15 cellular contexts compared by ENCODE assay signal in genomic region chr9:133102190-133103021, GRCh38. TPM values are rescaled to one million over a fixed set of nuclear protein-coding genes. Genes with fewer than 3 reads are reported as not detected.
A peak's percentile ranks its signal among the peaks of the same experiment; 100 is the strongest.
DNase-seq lines count a peak whose midpoint lies in the region; ATAC-seq and TF ChIP-seq lines count a peak whose summit lies in the region.
"Had no signal": no experiment of that assay in that cellular context is flagged by ENCODE, and none has a peak within 500 bp of the region (broad histone marks: within the 10 kb centered on the region; RNA-seq: fewer than 3 reads in every experiment).

No MANE protein-coding gene starts in this region.

- intact Hi-C loops in ovary (cut with DNase I): loop anchor here in 3 of 4 donors (2.0 kb wide), 1 partner anchor 42 kb away; no protein-coding TSS in a partner anchor

- 91 to 94% (median 91%) methylated on average over 20 to 21 of the region's 21 CpGs for WGBS in ovary, 3 donors

- no peak for ATAC-seq in CD4-positive, CD25-positive, alpha-beta regulatory T cell (ENCODE audit: low read depth in 2 of 2)
- no peak for ATAC-seq in T-helper 17 cell
- ATAC-seq in activated naive CD8-positive, alpha-beta T cell treated with anti-CD3 and anti-CD28 coated beads, Interleukin-2, amount 50 U/mL, for 24 hours: no peak

- peak overlapping the region; percentile 29 to 89 (median 66) for H3K27ac Mint-ChIP-seq in CD4-positive, CD25-positive, alpha-beta regulatory T cell
- H3K27ac Mint-ChIP-seq in T-helper 17 cell (peak overlapping the region; percentile 95), immature natural killer cell (peak overlapping the region in 4 of 6 donors; percentile 76 to 88 (median 84))
- no peak overlapping the region for H3K27ac Mint-ChIP-seq in activated naive CD8-positive, alpha-beta T cell treated with anti-CD3 and anti-CD28 coated beads, Interleukin-2, amount 50 U/mL, for 24 hours

- H3K9me3 ChIP-seq in CD4-positive, CD25-positive, alpha-beta regulatory T cell (ENCODE audit: control insufficient read depth in 2 of 2, low read length in 2 of 2): peaks cover 0 to 1% of the 10 kb centered on the region in 2 experiments
- no peaks in the 10 kb centered on the region for H3K9me3 ChIP-seq in T-helper 17 cell (ENCODE audit: control insufficient read depth, low read length, poor library complexity, severe bottlenecking)
- H3K9me3 ChIP-seq in ovary: no peaks in the 10 kb centered on the region
- H3K9me3 ChIP-seq: testis had no signal

- TF ChIP-seq CTCF in ovary (IDR thresholded peaks at IDR 0.05): no peak

- H3K27me3 ChIP-seq in CD4-positive, CD25-positive, alpha-beta regulatory T cell (ENCODE audit: control insufficient read depth, insufficient read depth, low read length): no peaks in the 10 kb centered on the region
- H3K27me3 ChIP-seq in ovary: no peaks in the 10 kb centered on the region
- H3K27me3 ChIP-seq: testis had no signal

- H3K27me3 Mint-ChIP-seq in CD4-positive, CD25-positive, alpha-beta regulatory T cell: no peaks in the 10 kb centered on the region
- no peaks in the 10 kb centered on the region for H3K27me3 Mint-ChIP-seq in T-helper 17 cell
- H3K27me3 Mint-ChIP-seq in immature natural killer cell (ENCODE audit: low read depth in 3 of 3): peaks cover 2% of the 10 kb centered on the region in 3 donors
- no peaks in the 10 kb centered on the region for H3K27me3 Mint-ChIP-seq in activated naive CD8-positive, alpha-beta T cell treated with anti-CD3 and anti-CD28 coated beads, Interleukin-2, amount 50 U/mL, for 24 hours
- H3K27me3 Mint-ChIP-seq: activated CD4-positive, alpha-beta T cell treated with anti-CD3 and anti-CD28 coated beads, Interleukin-2, amount 10 ng/mL, durations not matched to agents 7 days and 5 days; CD8-positive, alpha-beta memory T cell; T-cell had no signal

- peaks cover 39% of the 10 kb centered on the region for H3K36me3 Mint-ChIP-seq in CD4-positive, CD25-positive, alpha-beta regulatory T cell
- H3K36me3 Mint-ChIP-seq in T-helper 17 cell (ENCODE audit: low read depth) (peaks cover 19% of the 10 kb centered on the region), immature natural killer cell (peaks cover 19 to 34% (median 22%) of the 10 kb centered on the region in 3 donors)
- peaks cover 36% of the 10 kb centered on the region for H3K36me3 Mint-ChIP-seq in activated naive CD8-positive, alpha-beta T cell treated with anti-CD3 and anti-CD28 coated beads, Interleukin-2, amount 50 U/mL, for 24 hours (ENCODE audit: low read depth)

- DNase-seq in CD4-positive, CD25-positive, alpha-beta regulatory T cell: no peak
- DNase-seq in T-helper 17 cell: peak in 2 of 3 donors; percentile 3 to 7
- DNase-seq in immature natural killer cell: no peak
- DNase-seq in ovary: peak in 3 of 5 donors; percentile 9 to 37 (median 17)
- no peak for DNase-seq in activated naive CD8-positive, alpha-beta T cell treated with anti-CD3 and anti-CD28 coated beads, Interleukin-2, amount 50 U/mL, for 24 hours
- DNase-seq in NCI-H2227 (lab: John Stamatoyannopoulos, UW; ENCODE audit: unreplicated experiment): no peak
- DNase-seq in activated CD4-positive, alpha-beta T cell treated with anti-CD3 and anti-CD28 coated beads, Interleukin-2, amount 50 U/mL, for 1 hour: no peak
- no peak for DNase-seq in stimulated activated CD4-positive, alpha-beta T cell treated with anti-CD3 and anti-CD28 coated beads, Interleukin-12 subunit alpha, Interleukin-12 subunit beta, amount 100 ng/mL, for 4 hours
- DNase-seq: NCI-H2171 treated with DMSO at 0.1 percent for 48 hours had no signal

- H3K27ac ChIP-seq in CD4-positive, CD25-positive, alpha-beta regulatory T cell (ENCODE audit: insufficient read depth, low read length, poor library complexity, severe bottlenecking): no peak overlapping the region
- H3K27ac ChIP-seq in ovary: no peak overlapping the region
- H3K27ac ChIP-seq: testis had no signal

- H3K9me3 Mint-ChIP-seq in CD4-positive, CD25-positive, alpha-beta regulatory T cell: peaks cover 0 to 4% (median 0%) of the 10 kb centered on the region in 7 donors
- H3K9me3 Mint-ChIP-seq in immature natural killer cell: peaks cover 0 to 2% (median 0%) of the 10 kb centered on the region in 6 donors
- no peaks in the 10 kb centered on the region for H3K9me3 Mint-ChIP-seq in activated naive CD8-positive, alpha-beta T cell treated with anti-CD3 and anti-CD28 coated beads, Interleukin-2, amount 50 U/mL, for 24 hours
- H3K9me3 Mint-ChIP-seq: activated CD4-positive, alpha-beta T cell treated with anti-CD3 and anti-CD28 coated beads, Interleukin-2, amount 10 ng/mL, durations not matched to agents 7 days and 5 days; activated naive CD4-positive, alpha-beta T cell treated with anti-CD3 and anti-CD28 coated beads for 36 hours; T-cell had no signal

- TF ChIP-seq EP300 in ovary (IDR thresholded peaks at IDR 0.05): no peak

- no peaks in the 10 kb centered on the region for H3K4me1 Mint-ChIP-seq in CD4-positive, CD25-positive, alpha-beta regulatory T cell
- peaks cover 10% of the 10 kb centered on the region for H3K4me1 Mint-ChIP-seq in T-helper 17 cell
- H3K4me1 Mint-ChIP-seq in immature natural killer cell: peaks cover 0 to 2% of the 10 kb centered on the region in 2 donors
- no peaks in the 10 kb centered on the region for H3K4me1 Mint-ChIP-seq in activated naive CD8-positive, alpha-beta T cell treated with anti-CD3 and anti-CD28 coated beads, Interleukin-2, amount 50 U/mL, for 24 hours

- TF ChIP-seq POLR2A in ovary (IDR thresholded peaks at IDR 0.05): no peak

- H3K4me3 ChIP-seq in CD4-positive, CD25-positive, alpha-beta regulatory T cell (ENCODE audit: low read depth, low read length): no peak overlapping the region
- no peak overlapping the region for H3K4me3 ChIP-seq in ovary
- H3K4me3 ChIP-seq: testis had no signal

- H3K4me1 ChIP-seq in CD4-positive, CD25-positive, alpha-beta regulatory T cell (ENCODE audit: control insufficient read depth, insufficient read depth, low read length, poor library complexity, severe bottlenecking): no peaks in the 10 kb centered on the region
- H3K4me1 ChIP-seq in ovary (ENCODE audit: insufficient read depth): no peaks in the 10 kb centered on the region
- H3K4me1 ChIP-seq: testis had no signal

- H3K36me3 ChIP-seq in CD4-positive, CD25-positive, alpha-beta regulatory T cell (ENCODE audit: control insufficient read depth, insufficient read depth, low read length): peaks cover 92% of the 10 kb centered on the region
- no peaks in the 10 kb centered on the region for H3K36me3 ChIP-seq in ovary

- no peak overlapping the region for H3K4me3 Mint-ChIP-seq in CD4-positive, CD25-positive, alpha-beta regulatory T cell
- H3K4me3 Mint-ChIP-seq in T-helper 17 cell (peak overlapping the region; percentile 56), immature natural killer cell (no peak overlapping the region)
- H3K4me3 Mint-ChIP-seq in activated naive CD8-positive, alpha-beta T cell treated with anti-CD3 and anti-CD28 coated beads, Interleukin-2, amount 50 U/mL, for 24 hours: no peak overlapping the region
- H3K4me3 Mint-ChIP-seq: activated CD4-positive, alpha-beta T cell treated with anti-CD3 and anti-CD28 coated beads, Interleukin-2, amount 10 ng/mL, durations not matched to agents 7 days and 5 days; activated naive CD4-positive, alpha-beta T cell treated with anti-CD3 and anti-CD28 coated beads for 36 hours; CD8-positive, alpha-beta memory T cell; T-cell had no signal

RNA-seq across cellular contexts. Expression of gene RALGDS, which starts 18.6 kb away (rescaled TPM):
- total RNA-seq in CD4-positive, CD25-positive, alpha-beta regulatory T cell: 228 TPM
- polyA plus RNA-seq in CD4-positive, CD25-positive, alpha-beta regulatory T cell: 10 to 100 TPM; 34.6 to 64.2 (median 49.2) TPM
- 100 to 1,000 TPM; 150 to 236 TPM for total RNA-seq in T-helper 17 cell
- 10 to 100 TPM; 31.2 to 68.8 (median 31.6) TPM for polyA plus RNA-seq in immature natural killer cell
- 100 to 1,000 TPM in 1 of 7 donors, 10 to 100 TPM in 6; 26.6 to 139 (median 48.8) TPM for total RNA-seq in ovary
- 10 to 100 TPM; 26.2 to 55.4 TPM for polyA plus RNA-seq in ovary

RNA-seq across cellular contexts. Expression of gene CEL, which starts 40.6 kb away (rescaled TPM):
- total RNA-seq in CD4-positive, CD25-positive, alpha-beta regulatory T cell: 0.37 TPM
- polyA plus RNA-seq in CD4-positive, CD25-positive, alpha-beta regulatory T cell: not detected
- total RNA-seq in T-helper 17 cell (under 1 TPM in 1 of 2 donors, not detected in 1; 0.42 TPM), ovary (10 to 100 TPM in 1 of 7 donors, 1 to 10 TPM in 6; 1.8 to 13.6 (median 2.9) TPM)
- polyA plus RNA-seq in immature natural killer cell (not detected), ovary (1 to 10 TPM; 1.3 TPM)
- total RNA-seq: occipital lobe had no signal
- polyA plus RNA-seq: CD8-positive, alpha-beta memory T cell had no signal

Comparison
In these comparisons a context has a peak if more than half of its experiments do, and no peak if none do; other contexts are left out.
1. DNase-seq: peak in T-helper 17 cell (2 of 3) and ovary (3 of 5); none in CD4-positive, CD25-positive, alpha-beta regulatory T cell (0 of 3), immature natural killer cell (0 of 3), activated naive CD8-positive, alpha-beta T cell treated with anti-CD3 and anti-CD28 coated beads, Interleukin-2, amount 50 U/mL, for 24 hours (single experiment), NCI-H2227 (single experiment), activated CD4-positive, alpha-beta T cell treated with anti-CD3 and anti-CD28 coated beads, Interleukin-2, amount 50 U/mL, for 1 hour (single experiment) and stimulated activated CD4-positive, alpha-beta T cell treated with anti-CD3 and anti-CD28 coated beads, Interleukin-12 subunit alpha, Interleukin-12 subunit beta, amount 100 ng/mL, for 4 hours (single experiment).